In the genomic region with DNA sequence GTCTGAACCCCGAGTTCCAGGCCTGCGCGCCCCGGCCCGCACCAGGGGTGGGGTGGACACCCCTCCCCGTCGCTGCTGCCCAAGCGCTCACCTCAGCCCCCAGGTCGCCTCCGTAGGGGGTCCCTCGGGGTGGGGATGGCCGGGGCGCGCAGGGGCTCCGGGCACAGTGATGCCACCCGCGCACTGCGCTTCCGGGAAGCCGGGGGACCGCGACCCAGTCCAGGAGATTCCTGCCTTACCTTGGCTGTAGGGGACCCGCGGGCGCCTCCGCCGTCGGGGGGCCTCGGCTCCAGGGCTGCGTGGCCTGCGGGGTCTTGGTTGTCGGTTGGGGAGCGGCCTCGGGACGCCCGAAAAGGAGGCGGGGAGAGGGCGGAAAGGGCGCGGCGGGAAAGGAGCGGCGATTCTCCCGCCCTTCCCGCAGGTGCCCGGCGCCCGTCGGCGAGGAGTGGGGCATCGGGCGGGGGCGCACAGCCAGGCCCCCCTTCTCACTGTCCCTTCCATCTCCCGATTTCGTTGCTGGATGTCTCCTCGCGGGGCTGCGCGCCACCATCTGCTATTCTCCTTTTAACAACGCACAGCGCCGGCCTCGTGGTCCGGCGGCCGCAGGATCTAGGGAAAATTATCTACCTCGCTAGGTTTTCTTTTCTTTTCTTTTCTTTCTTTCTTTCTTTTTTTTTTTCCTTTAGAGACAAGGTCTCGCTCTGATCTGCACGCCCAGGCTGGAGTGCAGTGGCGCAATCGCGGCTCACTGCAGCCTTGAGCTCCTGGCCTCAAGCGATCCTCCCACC, we compare ENCODE assay signal across 1 cellular context.
A peak's percentile ranks its signal among the peaks of the same experiment; 100 is the strongest.
TF ChIP-seq lines count a peak whose summit lies in the region.

A gene (minus strand): TSS at position 355 of the 788 bp plus-strand sequence. CDS start 3,323 bp downstream, outside the sequence.

TF ChIP-seq in HepG2, 621 proteins besides CTCF, POLR2A, EP300 and RAD21 (continued from another document and continues in another):
- TF ChIP-seq, protein P1, sequence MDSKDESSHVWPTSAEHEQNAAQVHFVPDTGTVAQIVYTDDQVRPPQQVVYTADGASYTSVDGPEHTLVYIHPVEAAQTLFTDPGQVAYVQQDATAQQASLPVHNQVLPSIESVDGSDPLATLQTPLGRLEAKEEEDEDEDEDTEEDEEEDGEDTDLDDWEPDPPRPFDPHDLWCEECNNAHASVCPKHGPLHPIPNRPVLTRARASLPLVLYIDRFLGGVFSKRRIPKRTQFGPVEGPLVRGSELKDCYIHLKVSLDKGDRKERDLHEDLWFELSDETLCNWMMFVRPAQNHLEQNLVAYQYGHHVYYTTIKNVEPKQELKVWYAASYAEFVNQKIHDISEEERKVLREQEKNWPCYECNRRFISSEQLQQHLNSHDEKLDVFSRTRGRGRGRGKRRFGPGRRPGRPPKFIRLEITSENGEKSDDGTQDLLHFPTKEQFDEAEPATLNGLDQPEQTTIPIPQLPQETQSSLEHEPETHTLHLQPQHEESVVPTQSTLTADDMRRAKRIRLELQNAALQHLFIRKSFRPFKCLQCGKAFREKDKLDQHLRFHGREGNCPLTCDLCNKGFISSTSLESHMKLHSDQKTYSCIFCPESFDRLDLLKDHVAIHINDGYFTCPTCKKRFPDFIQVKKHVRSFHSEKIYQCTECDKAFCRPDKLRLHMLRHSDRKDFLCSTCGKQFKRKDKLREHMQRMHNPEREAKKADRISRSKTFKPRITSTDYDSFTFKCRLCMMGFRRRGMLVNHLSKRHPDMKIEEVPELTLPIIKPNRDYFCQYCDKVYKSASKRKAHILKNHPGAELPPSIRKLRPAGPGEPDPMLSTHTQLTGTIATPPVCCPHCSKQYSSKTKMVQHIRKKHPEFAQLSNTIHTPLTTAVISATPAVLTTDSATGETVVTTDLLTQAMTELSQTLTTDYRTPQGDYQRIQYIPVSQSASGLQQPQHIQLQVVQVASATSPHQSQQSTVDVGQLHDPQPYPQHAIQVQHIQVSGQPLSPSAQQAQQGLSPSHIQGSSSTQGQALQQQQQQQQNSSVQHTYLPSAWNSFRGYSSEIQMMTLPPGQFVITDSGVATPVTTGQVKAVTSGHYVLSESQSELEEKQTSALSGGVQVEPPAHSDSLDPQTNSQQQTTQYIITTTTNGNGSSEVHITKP (CRISPR knock-in tag; IDR thresholded peaks at IDR 0.05; ENCODE audit: low read depth), result no peak; the same call in 1 of the 2 replicates
- peak; percentile 9; the same call in 1 of the 2 replicates for TF ChIP-seq IRX3 (CRISPR knock-in tag; IDR thresholded peaks at IDR 0.05; ENCODE audit: borderline replicate concordance, low read depth)
- TF ChIP-seq ARNT2 (CRISPR knock-in tag; IDR thresholded peaks at IDR 0.05; ENCODE audit: low read depth), result no peak
- TF ChIP-seq, protein P2, sequence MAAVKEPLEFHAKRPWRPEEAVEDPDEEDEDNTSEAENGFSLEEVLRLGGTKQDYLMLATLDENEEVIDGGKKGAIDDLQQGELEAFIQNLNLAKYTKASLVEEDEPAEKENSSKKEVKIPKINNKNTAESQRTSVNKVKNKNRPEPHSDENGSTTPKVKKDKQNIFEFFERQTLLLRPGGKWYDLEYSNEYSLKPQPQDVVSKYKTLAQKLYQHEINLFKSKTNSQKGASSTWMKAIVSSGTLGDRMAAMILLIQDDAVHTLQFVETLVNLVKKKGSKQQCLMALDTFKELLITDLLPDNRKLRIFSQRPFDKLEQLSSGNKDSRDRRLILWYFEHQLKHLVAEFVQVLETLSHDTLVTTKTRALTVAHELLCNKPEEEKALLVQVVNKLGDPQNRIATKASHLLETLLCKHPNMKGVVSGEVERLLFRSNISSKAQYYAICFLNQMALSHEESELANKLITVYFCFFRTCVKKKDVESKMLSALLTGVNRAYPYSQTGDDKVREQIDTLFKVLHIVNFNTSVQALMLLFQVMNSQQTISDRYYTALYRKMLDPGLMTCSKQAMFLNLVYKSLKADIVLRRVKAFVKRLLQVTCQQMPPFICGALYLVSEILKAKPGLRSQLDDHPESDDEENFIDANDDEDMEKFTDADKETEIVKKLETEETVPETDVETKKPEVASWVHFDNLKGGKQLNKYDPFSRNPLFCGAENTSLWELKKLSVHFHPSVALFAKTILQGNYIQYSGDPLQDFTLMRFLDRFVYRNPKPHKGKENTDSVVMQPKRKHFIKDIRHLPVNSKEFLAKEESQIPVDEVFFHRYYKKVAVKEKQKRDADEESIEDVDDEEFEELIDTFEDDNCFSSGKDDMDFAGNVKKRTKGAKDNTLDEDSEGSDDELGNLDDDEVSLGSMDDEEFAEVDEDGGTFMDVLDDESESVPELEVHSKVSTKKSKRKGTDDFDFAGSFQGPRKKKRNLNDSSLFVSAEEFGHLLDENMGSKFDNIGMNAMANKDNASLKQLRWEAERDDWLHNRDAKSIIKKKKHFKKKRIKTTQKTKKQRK (IDR thresholded peaks at IDR 0.05; ENCODE audit: low read length), result no peak
- 0 out of 2 replicates have a peak, but pooled peaks have one; percentile 24 for TF ChIP-seq ZNF143 (CRISPR knock-in tag; IDR thresholded peaks at IDR 0.05)
- TF ChIP-seq, protein P3, sequence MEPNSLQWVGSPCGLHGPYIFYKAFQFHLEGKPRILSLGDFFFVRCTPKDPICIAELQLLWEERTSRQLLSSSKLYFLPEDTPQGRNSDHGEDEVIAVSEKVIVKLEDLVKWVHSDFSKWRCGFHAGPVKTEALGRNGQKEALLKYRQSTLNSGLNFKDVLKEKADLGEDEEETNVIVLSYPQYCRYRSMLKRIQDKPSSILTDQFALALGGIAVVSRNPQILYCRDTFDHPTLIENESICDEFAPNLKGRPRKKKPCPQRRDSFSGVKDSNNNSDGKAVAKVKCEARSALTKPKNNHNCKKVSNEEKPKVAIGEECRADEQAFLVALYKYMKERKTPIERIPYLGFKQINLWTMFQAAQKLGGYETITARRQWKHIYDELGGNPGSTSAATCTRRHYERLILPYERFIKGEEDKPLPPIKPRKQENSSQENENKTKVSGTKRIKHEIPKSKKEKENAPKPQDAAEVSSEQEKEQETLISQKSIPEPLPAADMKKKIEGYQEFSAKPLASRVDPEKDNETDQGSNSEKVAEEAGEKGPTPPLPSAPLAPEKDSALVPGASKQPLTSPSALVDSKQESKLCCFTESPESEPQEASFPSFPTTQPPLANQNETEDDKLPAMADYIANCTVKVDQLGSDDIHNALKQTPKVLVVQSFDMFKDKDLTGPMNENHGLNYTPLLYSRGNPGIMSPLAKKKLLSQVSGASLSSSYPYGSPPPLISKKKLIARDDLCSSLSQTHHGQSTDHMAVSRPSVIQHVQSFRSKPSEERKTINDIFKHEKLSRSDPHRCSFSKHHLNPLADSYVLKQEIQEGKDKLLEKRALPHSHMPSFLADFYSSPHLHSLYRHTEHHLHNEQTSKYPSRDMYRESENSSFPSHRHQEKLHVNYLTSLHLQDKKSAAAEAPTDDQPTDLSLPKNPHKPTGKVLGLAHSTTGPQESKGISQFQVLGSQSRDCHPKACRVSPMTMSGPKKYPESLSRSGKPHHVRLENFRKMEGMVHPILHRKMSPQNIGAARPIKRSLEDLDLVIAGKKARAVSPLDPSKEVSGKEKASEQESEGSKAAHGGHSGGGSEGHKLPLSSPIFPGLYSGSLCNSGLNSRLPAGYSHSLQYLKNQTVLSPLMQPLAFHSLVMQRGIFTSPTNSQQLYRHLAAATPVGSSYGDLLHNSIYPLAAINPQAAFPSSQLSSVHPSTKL (CRISPR knock-in tag; IDR thresholded peaks at IDR 0.05), result peak; percentile 43; the same call in 1 of the 2 replicates
- TF ChIP-seq HNRNPK (IDR thresholded peaks at IDR 0.05; ENCODE audit: low read depth, low read length, poor library complexity, severe bottlenecking), result peak; percentile 37
- TF ChIP-seq TCF7L2 (IDR thresholded peaks at IDR 0.05; ENCODE audit: low read depth, low read length), result no peak
- no peak for TF ChIP-seq ESRRA (CRISPR knock-in tag; IDR thresholded peaks at IDR 0.05; ENCODE audit: low read depth)
- no peak for TF ChIP-seq ZNF572 (CRISPR knock-in tag; IDR thresholded peaks at IDR 0.05)
- TF ChIP-seq GATAD1 (CRISPR knock-in tag; IDR thresholded peaks at IDR 0.05), result no peak
- no peak for TF ChIP-seq ZFP36L2 (CRISPR knock-in tag; IDR thresholded peaks at IDR 0.05)
- TF ChIP-seq ZFP82 (CRISPR knock-in tag; IDR thresholded peaks at IDR 0.05; ENCODE audit: borderline replicate concordance), result no peak
- no peak for TF ChIP-seq ARID2 (CRISPR knock-in tag; IDR thresholded peaks at IDR 0.05; ENCODE audit: borderline replicate concordance)
- TF ChIP-seq ZNF790 (CRISPR knock-in tag; IDR thresholded peaks at IDR 0.05; ENCODE audit: borderline replicate concordance), result peak; percentile 81
- TF ChIP-seq ZNF557 (CRISPR knock-in tag; IDR thresholded peaks at IDR 0.05), result no peak; the same call in 1 of the 2 replicates
- TF ChIP-seq ZFY (CRISPR knock-in tag; IDR thresholded peaks at IDR 0.05), result no peak; the same call in 1 of the 2 replicates
- peak in 1 of 2 experiments; percentile 29; a peak in 1 of 4 replicates for TF ChIP-seq KLF16 (CRISPR knock-in tag; IDR thresholded peaks at IDR 0.05)
- TF ChIP-seq, protein P4, sequence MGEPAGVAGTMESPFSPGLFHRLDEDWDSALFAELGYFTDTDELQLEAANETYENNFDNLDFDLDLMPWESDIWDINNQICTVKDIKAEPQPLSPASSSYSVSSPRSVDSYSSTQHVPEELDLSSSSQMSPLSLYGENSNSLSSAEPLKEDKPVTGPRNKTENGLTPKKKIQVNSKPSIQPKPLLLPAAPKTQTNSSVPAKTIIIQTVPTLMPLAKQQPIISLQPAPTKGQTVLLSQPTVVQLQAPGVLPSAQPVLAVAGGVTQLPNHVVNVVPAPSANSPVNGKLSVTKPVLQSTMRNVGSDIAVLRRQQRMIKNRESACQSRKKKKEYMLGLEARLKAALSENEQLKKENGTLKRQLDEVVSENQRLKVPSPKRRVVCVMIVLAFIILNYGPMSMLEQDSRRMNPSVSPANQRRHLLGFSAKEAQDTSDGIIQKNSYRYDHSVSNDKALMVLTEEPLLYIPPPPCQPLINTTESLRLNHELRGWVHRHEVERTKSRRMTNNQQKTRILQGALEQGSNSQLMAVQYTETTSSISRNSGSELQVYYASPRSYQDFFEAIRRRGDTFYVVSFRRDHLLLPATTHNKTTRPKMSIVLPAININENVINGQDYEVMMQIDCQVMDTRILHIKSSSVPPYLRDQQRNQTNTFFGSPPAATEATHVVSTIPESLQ (CRISPR knock-in tag; conservative IDR thresholded peaks at IDR 0.05), result no peak
- TF ChIP-seq TEAD3 (CRISPR knock-in tag; optimal IDR thresholded peaks at IDR 0.05; ENCODE audit: borderline replicate concordance), result no peak
- TF ChIP-seq, protein P5, sequence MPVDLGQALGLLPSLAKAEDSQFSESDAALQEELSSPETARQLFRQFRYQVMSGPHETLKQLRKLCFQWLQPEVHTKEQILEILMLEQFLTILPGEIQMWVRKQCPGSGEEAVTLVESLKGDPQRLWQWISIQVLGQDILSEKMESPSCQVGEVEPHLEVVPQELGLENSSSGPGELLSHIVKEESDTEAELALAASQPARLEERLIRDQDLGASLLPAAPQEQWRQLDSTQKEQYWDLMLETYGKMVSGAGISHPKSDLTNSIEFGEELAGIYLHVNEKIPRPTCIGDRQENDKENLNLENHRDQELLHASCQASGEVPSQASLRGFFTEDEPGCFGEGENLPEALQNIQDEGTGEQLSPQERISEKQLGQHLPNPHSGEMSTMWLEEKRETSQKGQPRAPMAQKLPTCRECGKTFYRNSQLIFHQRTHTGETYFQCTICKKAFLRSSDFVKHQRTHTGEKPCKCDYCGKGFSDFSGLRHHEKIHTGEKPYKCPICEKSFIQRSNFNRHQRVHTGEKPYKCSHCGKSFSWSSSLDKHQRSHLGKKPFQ (CRISPR knock-in tag; IDR thresholded peaks at IDR 0.05; ENCODE audit: insufficient replicate concordance), result peak; percentile 51
- TF ChIP-seq ZNF674 (CRISPR knock-in tag; IDR thresholded peaks at IDR 0.05; ENCODE audit: low read depth), result no peak
- TF ChIP-seq ZNF879 (CRISPR knock-in tag; IDR thresholded peaks at IDR 0.05), result no peak
- no peak for TF ChIP-seq HMGA1 (CRISPR knock-in tag; conservative IDR thresholded peaks at IDR 0.05)
- TF ChIP-seq SATB2 (CRISPR knock-in tag; IDR thresholded peaks at IDR 0.05), result no peak; the same call in 1 of the 2 replicates
- TF ChIP-seq, protein P6, sequence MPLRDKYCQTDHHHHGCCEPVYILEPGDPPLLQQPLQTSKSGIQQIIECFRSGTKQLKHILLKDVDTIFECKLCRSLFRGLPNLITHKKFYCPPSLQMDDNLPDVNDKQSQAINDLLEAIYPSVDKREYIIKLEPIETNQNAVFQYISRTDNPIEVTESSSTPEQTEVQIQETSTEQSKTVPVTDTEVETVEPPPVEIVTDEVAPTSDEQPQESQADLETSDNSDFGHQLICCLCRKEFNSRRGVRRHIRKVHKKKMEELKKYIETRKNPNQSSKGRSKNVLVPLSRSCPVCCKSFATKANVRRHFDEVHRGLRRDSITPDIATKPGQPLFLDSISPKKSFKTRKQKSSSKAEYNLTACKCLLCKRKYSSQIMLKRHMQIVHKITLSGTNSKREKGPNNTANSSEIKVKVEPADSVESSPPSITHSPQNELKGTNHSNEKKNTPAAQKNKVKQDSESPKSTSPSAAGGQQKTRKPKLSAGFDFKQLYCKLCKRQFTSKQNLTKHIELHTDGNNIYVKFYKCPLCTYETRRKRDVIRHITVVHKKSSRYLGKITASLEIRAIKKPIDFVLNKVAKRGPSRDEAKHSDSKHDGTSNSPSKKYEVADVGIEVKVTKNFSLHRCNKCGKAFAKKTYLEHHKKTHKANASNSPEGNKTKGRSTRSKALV (CRISPR knock-in tag; IDR thresholded peaks at IDR 0.05), result peak; percentile 89
- TF ChIP-seq, protein P7, sequence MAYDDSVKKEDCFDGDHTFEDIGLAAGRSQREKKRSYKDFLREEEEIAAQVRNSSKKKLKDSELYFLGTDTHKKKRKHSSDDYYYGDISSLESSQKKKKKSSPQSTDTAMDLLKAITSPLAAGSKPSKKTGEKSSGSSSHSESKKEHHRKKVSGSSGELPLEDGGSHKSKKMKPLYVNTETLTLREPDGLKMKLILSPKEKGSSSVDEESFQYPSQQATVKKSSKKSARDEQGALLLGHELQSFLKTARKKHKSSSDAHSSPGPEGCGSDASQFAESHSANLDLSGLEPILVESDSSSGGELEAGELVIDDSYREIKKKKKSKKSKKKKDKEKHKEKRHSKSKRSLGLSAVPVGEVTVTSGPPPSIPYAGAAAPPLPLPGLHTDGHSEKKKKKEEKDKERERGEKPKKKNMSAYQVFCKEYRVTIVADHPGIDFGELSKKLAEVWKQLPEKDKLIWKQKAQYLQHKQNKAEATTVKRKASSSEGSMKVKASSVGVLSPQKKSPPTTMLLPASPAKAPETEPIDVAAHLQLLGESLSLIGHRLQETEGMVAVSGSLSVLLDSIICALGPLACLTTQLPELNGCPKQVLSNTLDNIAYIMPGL (CRISPR knock-in tag; IDR thresholded peaks at IDR 0.05; ENCODE audit: borderline replicate concordance in 1 of 2, low read depth in 1 of 2), result peak in 1 of 2 experiments; percentile 49; a peak in 1 of 4 replicates
- TF ChIP-seq, protein P8, sequence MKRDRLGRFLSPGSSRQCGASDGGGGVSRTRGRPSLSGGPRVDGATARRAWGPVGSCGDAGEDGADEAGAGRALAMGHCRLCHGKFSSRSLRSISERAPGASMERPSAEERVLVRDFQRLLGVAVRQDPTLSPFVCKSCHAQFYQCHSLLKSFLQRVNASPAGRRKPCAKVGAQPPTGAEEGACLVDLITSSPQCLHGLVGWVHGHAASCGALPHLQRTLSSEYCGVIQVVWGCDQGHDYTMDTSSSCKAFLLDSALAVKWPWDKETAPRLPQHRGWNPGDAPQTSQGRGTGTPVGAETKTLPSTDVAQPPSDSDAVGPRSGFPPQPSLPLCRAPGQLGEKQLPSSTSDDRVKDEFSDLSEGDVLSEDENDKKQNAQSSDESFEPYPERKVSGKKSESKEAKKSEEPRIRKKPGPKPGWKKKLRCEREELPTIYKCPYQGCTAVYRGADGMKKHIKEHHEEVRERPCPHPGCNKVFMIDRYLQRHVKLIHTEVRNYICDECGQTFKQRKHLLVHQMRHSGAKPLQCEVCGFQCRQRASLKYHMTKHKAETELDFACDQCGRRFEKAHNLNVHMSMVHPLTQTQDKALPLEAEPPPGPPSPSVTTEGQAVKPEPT (CRISPR knock-in tag; IDR thresholded peaks at IDR 0.05; ENCODE audit: low read depth), result no peak
- no peak for TF ChIP-seq ATF1 (CRISPR knock-in tag; IDR thresholded peaks at IDR 0.05)
- TF ChIP-seq ZNF33A (CRISPR knock-in tag; IDR thresholded peaks at IDR 0.05; ENCODE audit: borderline replicate concordance), result no peak
- no peak for TF ChIP-seq ZNF781 (CRISPR knock-in tag; IDR thresholded peaks at IDR 0.05; ENCODE audit: borderline replicate concordance, not compliant biosample characterization)
- peak; percentile 56; the same call in 1 of the 2 replicates for TF ChIP-seq ELF1 (CRISPR knock-in tag; IDR thresholded peaks at IDR 0.05)
